In genomic region chr1:92583821-92584760, GRCh38 we compare ENCODE assay signal across 10 cellular contexts.
DNase-seq lines count a peak whose midpoint lies in the region; ATAC-seq and TF ChIP-seq lines count a peak whose summit lies in the region.
"Had no signal": no experiment of that assay in that cellular context is flagged by ENCODE, and none has a peak within 500 bp of the region (broad histone marks: within the 10 kb centered on the region; RNA-seq: fewer than 3 reads in every experiment).

No MANE protein-coding gene starts in this region.

- H3K9me3 Mint-ChIP-seq in osteocyte (ENCODE audit: unreplicated experiment) = no peaks in the 10 kb centered on the region

- WGBS in esophagus squamous epithelium, 2 donors = 61 to 69% methylated on average over 7 of the region's 7 CpGs

- H3F3A ChIP-seq in Loucy (ENCODE audit: low read depth) = no peaks in the 10 kb centered on the region

- H4K20me1 ChIP-seq in Loucy (ENCODE audit: insufficient read depth, low read length, poor library complexity, severe bottlenecking) = no peaks in the 10 kb centered on the region

- peaks cover 18% of the 10 kb centered on the region for H3K4me1 ChIP-seq in Loucy (ENCODE audit: insufficient read depth, low read length, poor library complexity, severe bottlenecking)
- peaks cover 7% of the 10 kb centered on the region for H3K4me1 ChIP-seq in effector memory CD4-positive, alpha-beta T cell (ENCODE audit: control insufficient read depth, insufficient read depth, low read length, poor library complexity, severe bottlenecking)
- no peaks in the 10 kb centered on the region for H3K4me1 ChIP-seq in esophagus squamous epithelium

- H3K27ac ChIP-seq in effector memory CD4-positive, alpha-beta T cell (ENCODE audit: insufficient read depth, low read length, poor library complexity, severe bottlenecking) = peak overlapping the region; percentile 45
- H3K27ac ChIP-seq in esophagus squamous epithelium = no peak overlapping the region

- H3K9ac ChIP-seq in Loucy (ENCODE audit: low read depth, low read length, poor library complexity, severe bottlenecking) = no peak overlapping the region

- H3K4me3 ChIP-seq in Loucy (ENCODE audit: low read length, poor library complexity, severe bottlenecking) (peak overlapping the region; percentile 64), esophagus squamous epithelium (no peak overlapping the region)
- H3K4me3 ChIP-seq in effector memory CD4-positive, alpha-beta T cell (ENCODE audit: insufficient read depth, low read depth, low read length, poor library complexity, severe bottlenecking) = peak overlapping the region; percentile 22
- H3K4me3 ChIP-seq: lung had no signal

- ATAC-seq in GM21825 (IDR thresholded peaks at IDR 0.05; ENCODE audit: unreplicated experiment) = peak; percentile 85
- ATAC-seq: Panc1 had no signal

- H3K4me3 Mint-ChIP-seq in osteocyte (ENCODE audit: unreplicated experiment) = no peak overlapping the region

- peak overlapping the region; percentile 67 for H3K4me2 ChIP-seq in Loucy (ENCODE audit: low read depth, low read length, poor library complexity, severe bottlenecking)

- H3K27me3 ChIP-seq in Loucy (ENCODE audit: insufficient read depth, low read length, poor library complexity, severe bottlenecking) (no peaks in the 10 kb centered on the region), esophagus squamous epithelium (no peaks in the 10 kb centered on the region)
- H3K27me3 ChIP-seq in effector memory CD4-positive, alpha-beta T cell (replicated peaks; ENCODE audit: control insufficient read depth, insufficient read depth, low read length, poor library complexity, severe bottlenecking) = no peaks in the 10 kb centered on the region

- DNase-seq in GM13976 (ENCODE audit: low spot score) = peak; percentile 41
- no peak for DNase-seq in effector memory CD4-positive, alpha-beta T cell
- DNase-seq in osteocyte (ENCODE audit: extremely low spot score, unreplicated experiment) = no peak
- no peak for DNase-seq in esophagus squamous epithelium (lab: John Stamatoyannopoulos, UW)
- DNase-seq in NCI-H526 treated with DMSO at 0.1 percent for 48 hours (lab: John Stamatoyannopoulos, UW) = no peak
- no peak for DNase-seq in effector CD8-positive, alpha-beta T cell (lab: John Stamatoyannopoulos, UW)

- H3K9me3 ChIP-seq in Loucy (ENCODE audit: insufficient read depth, low read depth, low read length) (no peaks in the 10 kb centered on the region), esophagus squamous epithelium (no peaks in the 10 kb centered on the region)
- no peaks in the 10 kb centered on the region for H3K9me3 ChIP-seq in effector memory CD4-positive, alpha-beta T cell (ENCODE audit: control insufficient read depth, low read length)

- no peaks in the 10 kb centered on the region for H3K27me3 Mint-ChIP-seq in osteocyte (ENCODE audit: unreplicated experiment)

- H3K79me2 ChIP-seq in Loucy (ENCODE audit: insufficient read depth, low read length) = no peaks in the 10 kb centered on the region

- H3K27ac Mint-ChIP-seq in osteocyte (ENCODE audit: unreplicated experiment) = no peak overlapping the region

- TF ChIP-seq CTCF in GM13976 (IDR thresholded peaks at IDR 0.05; ENCODE audit: borderline replicate concordance, control extremely low read depth, extremely low read depth, insufficient read depth, missing control alignments) (no peak), Loucy (conservative IDR thresholded peaks at IDR 0.05; ENCODE audit: low read length) (no peak), osteocyte (IDR thresholded peaks at IDR 0.05) (no peak), esophagus squamous epithelium (IDR thresholded peaks at IDR 0.05) (peak in 1 of 6 experiments; percentile 37)

- H2AFZ ChIP-seq in Loucy (ENCODE audit: low read length) = no peak overlapping the region

- peaks cover 7% of the 10 kb centered on the region for H3K4me1 Mint-ChIP-seq in osteocyte (ENCODE audit: unreplicated experiment)

- H3K36me3 ChIP-seq in Loucy (ENCODE audit: insufficient read depth, low read length) = no peaks in the 10 kb centered on the region
- H3K36me3 ChIP-seq in effector memory CD4-positive, alpha-beta T cell (ENCODE audit: control insufficient read depth, insufficient read depth, low read length) = no peaks in the 10 kb centered on the region
- H3K36me3 ChIP-seq in esophagus squamous epithelium = no peaks in the 10 kb centered on the region

- H3K36me3 Mint-ChIP-seq in osteocyte (ENCODE audit: unreplicated experiment) = peaks cover 15% of the 10 kb centered on the region

- intact Hi-C loops in esophagus squamous epithelium (cut with DNase I) = no loop called here

- TF ChIP-seq POLR2A in esophagus squamous epithelium (IDR thresholded peaks at IDR 0.05) = no peak

- in situ Hi-C loops in GM13976 (cut with MboI; ENCODE audit: low sequenced_read_pairs, unreplicated experiment) = no loop called here

- no peaks in the 10 kb centered on the region for H3K9me2 ChIP-seq in Loucy (replicated peaks; ENCODE audit: low read depth, low read length)

Comparison
In these comparisons a context has a peak if more than half of its experiments do, and no peak if none do; other contexts are left out.
1. H3K4me3 ChIP-seq: peak in Loucy (single experiment) and effector memory CD4-positive, alpha-beta T cell (single experiment); none in esophagus squamous epithelium (0 of 4).